In the genomic region with DNA sequence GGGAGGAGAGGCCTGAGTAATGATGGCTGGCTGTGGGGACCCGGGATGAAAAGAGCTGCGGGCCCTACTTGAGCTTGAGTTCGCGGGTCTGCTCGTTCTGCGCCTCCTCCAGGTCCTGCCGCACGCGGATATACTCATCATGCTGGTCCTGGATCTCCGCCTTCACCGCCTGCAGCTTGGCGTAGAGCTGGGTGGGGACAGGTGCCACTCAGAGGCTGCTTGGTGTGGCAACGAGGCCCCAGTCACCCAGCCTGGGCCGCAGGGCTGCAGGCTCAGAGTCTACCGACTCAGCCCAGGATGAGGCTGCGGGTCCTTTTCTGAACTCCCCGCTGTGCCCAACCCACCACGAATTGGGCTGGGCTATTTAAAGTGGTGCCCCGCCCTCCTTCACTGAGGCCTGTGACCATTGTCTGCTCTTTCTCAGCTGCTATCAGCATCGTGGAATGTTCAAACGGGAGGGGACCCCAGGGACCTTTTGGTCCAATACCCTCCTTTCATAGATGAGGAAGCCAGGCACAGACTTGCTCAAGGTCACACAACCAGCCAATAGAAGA, we compare ENCODE assay signal across 1 cellular context.
TF ChIP-seq lines count a peak whose summit lies in the region.

No MANE protein-coding gene starts in this region.

TF ChIP-seq in GM23338, 12 proteins besides CTCF, POLR2A, EP300 and RAD21 (continued from another document):
- TF ChIP-seq REST (IDR thresholded peaks at IDR 0.05; ENCODE audit: unreplicated experiment) (no peak), NANOG (IDR thresholded peaks at IDR 0.05; ENCODE audit: borderline replicate concordance) (no peak), JUNB (IDR thresholded peaks at IDR 0.05; ENCODE audit: unreplicated experiment) (no peak), ZNF331 (CRISPR knock-in tag; IDR thresholded peaks at IDR 0.05; ENCODE audit: low read depth) (no peak), STAT1 (IDR thresholded peaks at IDR 0.05; ENCODE audit: unreplicated experiment) (no peak), ZNF114 (CRISPR knock-in tag; IDR thresholded peaks at IDR 0.05) (no peak), EZH2 (IDR thresholded peaks at IDR 0.05; ENCODE audit: low read depth, unreplicated experiment) (no peak), CREB1 (CRISPR knock-in tag; IDR thresholded peaks at IDR 0.05; ENCODE audit: low read depth) (no peak), POLR2AphosphoS5 (IDR thresholded peaks at IDR 0.05; ENCODE audit: low read depth) (no peak)
- TF ChIP-seq, protein P1, sequence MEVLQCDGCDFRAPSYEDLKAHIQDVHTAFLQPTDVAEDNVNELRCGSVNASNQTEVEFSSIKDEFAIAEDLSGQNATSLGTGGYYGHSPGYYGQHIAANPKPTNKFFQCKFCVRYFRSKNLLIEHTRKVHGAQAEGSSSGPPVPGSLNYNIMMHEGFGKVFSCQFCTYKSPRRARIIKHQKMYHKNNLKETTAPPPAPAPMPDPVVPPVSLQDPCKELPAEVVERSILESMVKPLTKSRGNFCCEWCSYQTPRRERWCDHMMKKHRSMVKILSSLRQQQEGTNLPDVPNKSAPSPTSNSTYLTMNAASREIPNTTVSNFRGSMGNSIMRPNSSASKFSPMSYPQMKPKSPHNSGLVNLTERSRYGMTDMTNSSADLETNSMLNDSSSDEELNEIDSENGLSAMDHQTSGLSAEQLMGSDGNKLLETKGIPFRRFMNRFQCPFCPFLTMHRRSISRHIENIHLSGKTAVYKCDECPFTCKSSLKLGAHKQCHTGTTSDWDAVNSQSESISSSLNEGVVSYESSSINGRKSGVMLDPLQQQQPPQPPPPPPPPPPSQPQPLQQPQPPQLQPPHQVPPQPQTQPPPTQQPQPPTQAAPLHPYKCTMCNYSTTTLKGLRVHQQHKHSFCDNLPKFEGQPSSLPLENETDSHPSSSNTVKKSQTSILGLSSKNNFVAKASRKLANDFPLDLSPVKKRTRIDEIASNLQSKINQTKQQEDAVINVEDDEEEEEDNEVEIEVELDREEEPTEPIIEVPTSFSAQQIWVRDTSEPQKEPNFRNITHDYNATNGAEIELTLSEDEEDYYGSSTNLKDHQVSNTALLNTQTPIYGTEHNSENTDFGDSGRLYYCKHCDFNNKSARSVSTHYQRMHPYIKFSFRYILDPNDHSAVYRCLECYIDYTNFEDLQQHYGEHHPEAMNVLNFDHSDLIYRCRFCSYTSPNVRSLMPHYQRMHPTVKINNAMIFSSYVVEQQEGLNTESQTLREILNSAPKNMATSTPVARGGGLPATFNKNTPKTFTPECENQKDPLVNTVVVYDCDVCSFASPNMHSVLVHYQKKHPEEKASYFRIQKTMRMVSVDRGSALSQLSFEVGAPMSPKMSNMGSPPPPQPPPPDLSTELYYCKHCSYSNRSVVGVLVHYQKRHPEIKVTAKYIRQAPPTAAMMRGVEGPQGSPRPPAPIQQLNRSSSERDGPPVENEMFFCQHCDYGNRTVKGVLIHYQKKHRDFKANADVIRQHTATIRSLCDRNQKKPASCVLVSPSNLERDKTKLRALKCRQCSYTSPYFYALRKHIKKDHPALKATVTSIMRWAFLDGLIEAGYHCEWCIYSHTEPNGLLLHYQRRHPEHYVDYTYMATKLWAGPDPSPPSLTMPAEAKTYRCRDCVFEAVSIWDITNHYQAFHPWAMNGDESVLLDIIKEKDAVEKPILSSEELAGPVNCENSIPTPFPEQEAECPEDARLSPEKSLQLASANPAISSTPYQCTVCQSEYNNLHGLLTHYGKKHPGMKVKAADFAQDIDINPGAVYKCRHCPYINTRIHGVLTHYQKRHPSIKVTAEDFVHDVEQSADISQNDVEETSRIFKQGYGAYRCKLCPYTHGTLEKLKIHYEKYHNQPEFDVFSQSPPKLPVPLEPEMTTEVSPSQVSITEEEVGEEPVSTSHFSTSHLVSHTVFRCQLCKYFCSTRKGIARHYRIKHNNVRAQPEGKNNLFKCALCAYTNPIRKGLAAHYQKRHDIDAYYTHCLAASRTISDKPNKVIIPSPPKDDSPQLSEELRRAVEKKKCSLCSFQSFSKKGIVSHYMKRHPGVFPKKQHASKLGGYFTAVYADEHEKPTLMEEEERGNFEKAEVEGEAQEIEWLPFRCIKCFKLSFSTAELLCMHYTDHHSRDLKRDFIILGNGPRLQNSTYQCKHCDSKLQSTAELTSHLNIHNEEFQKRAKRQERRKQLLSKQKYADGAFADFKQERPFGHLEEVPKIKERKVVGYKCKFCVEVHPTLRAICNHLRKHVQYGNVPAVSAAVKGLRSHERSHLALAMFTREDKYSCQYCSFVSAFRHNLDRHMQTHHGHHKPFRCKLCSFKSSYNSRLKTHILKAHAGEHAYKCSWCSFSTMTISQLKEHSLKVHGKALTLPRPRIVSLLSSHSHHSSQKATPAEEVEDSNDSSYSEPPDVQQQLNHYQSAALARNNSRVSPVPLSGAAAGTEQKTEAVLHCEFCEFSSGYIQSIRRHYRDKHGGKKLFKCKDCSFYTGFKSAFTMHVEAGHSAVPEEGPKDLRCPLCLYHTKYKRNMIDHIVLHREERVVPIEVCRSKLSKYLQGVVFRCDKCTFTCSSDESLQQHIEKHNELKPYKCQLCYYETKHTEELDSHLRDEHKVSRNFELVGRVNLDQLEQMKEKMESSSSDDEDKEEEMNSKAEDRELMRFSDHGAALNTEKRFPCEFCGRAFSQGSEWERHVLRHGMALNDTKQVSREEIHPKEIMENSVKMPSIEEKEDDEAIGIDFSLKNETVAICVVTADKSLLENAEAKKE (CRISPR knock-in tag; IDR thresholded peaks at IDR 0.05) = no peak
